ENCODE assay signal across 21 cellular contexts in genomic region chr10:102564209-102564834, GRCh38.
"Had no signal": no experiment of that assay in that cellular context is flagged by ENCODE, and none has a peak within 500 bp of the region (broad histone marks: within the 10 kb centered on the region; RNA-seq: fewer than 3 reads in every experiment).

No MANE protein-coding gene starts in this region.

- DNase-seq: activated CD4-positive, alpha-beta T cell treated with anti-CD3 and anti-CD28 coated beads for 1 hour; activated CD4-positive, alpha-beta T cell treated with anti-CD3 and anti-CD28 coated beads, Interleukin-2, amount 50 U/mL, for 48 hours; activated naive CD4-positive, alpha-beta T cell treated with Interleukin-2 at 50 U/mL for 16 hours; anterior cingulate cortex; brain microvascular endothelial cell; cortex of kidney; effector CD8-positive, alpha-beta T cell; foreskin keratinocyte; kidney glomerular epithelial cell; mesendoderm; natural killer cell; stimulated activated CD4-positive, alpha-beta T cell treated with anti-CD3 and anti-CD28 coated beads, Interleukin-4, amount 100 ng/mL, for 4 hours; stimulated activated CD8-positive, alpha-beta memory T cell treated with anti-CD3 and anti-CD28 coated beads, Interleukin-4, amount 100 ng/mL, for 48 hours; stimulated activated naive CD8-positive, alpha-beta T cell treated with anti-CD3 and anti-CD28 coated beads, Interleukin-15, Interleukin-2, amounts not matched to agents 100 U/mL and 50 U/mL, for 24 hours; T-helper 9 cell; upper lobe of left lung had no signal

- H3K4me1 Mint-ChIP-seq: activated T-helper 17 cell treated with anti-CD3 and anti-CD28 coated beads, Interleukin-2, amount 50 U/mL, for 72 hours; natural killer cell had no signal

- H3K4me3 ChIP-seq: right atrium auricular region, skin epidermis, upper lobe of left lung had no signal

- H3K27ac Mint-ChIP-seq: activated T-helper 17 cell treated with anti-CD3 and anti-CD28 coated beads, Interleukin-2, amount 50 U/mL, for 72 hours; progenitor cell of endocrine pancreas had no signal

- H3K4me1 ChIP-seq: foreskin keratinocyte, right atrium auricular region had no signal

- H3K36me3 ChIP-seq: brain microvascular endothelial cell, right atrium auricular region, upper lobe of left lung had no signal

- H3K4me3 Mint-ChIP-seq: activated T-helper 17 cell treated with anti-CD3 and anti-CD28 coated beads, Interleukin-2, amount 50 U/mL, for 72 hours; natural killer cell had no signal

- H3K27me3 ChIP-seq: brain microvascular endothelial cell, foreskin keratinocyte, right atrium auricular region, upper lobe of left lung had no signal

- ATAC-seq: activated T-helper 17 cell treated with anti-CD3 and anti-CD28 coated beads, Interleukin-2, amount 50 U/mL, for 72 hours; foreskin keratinocyte; natural killer cell; stimulated activated naive CD8-positive, alpha-beta T cell treated with anti-CD3 and anti-CD28 coated beads, Interleukin-15, Interleukin-2, amounts not matched to agents 100 U/mL and 50 U/mL, for 24 hours had no signal

- H3K27me3 Mint-ChIP-seq: activated T-helper 17 cell treated with anti-CD3 and anti-CD28 coated beads, Interleukin-2, amount 50 U/mL, for 72 hours; progenitor cell of endocrine pancreas had no signal

- H3K9me3 ChIP-seq: right atrium auricular region, upper lobe of left lung had no signal

- H3K36me3 Mint-ChIP-seq: natural killer cell had no signal

- H3K27ac ChIP-seq: brain microvascular endothelial cell, foreskin keratinocyte, right atrium auricular region, skin epidermis, upper lobe of left lung, VCaP had no signal
